Comparison of ENCODE assay signal across 8 cellular contexts in genomic region chr16:11639925-11640899, GRCh38. TPM values are rescaled to one million over a fixed set of nuclear protein-coding genes. Genes with fewer than 3 reads are reported as not detected.
DNase-seq lines count a peak whose midpoint lies in the region; ATAC-seq and TF ChIP-seq lines count a peak whose summit lies in the region.

No MANE protein-coding gene starts in this region.

- H3K27ac ChIP-seq in brain microvascular endothelial cell: peak overlapping the region; percentile 98

- no peak overlapping the region for H3K4me3 ChIP-seq in brain microvascular endothelial cell (ENCODE audit: low read depth, low read length)

- H3K27me3 ChIP-seq in brain microvascular endothelial cell (replicated peaks): no peaks in the 10 kb centered on the region

- in situ Hi-C loops in G401 (cut with HindIII; ENCODE audit: low sequenced_read_pairs): no loop called here
- in situ Hi-C loops in brain microvascular endothelial cell (cut with HindIII; ENCODE audit: low pct_ligation_motif_present, low sequenced_read_pairs): no loop called here

- ATAC-seq in sciatic nerve: peak; percentile 96
- no peak for ATAC-seq in HG03280 (IDR thresholded peaks at IDR 0.05; ENCODE audit: unreplicated experiment)
- no peak for ATAC-seq in HG02885 (IDR thresholded peaks at IDR 0.05; ENCODE audit: poor library complexity, unreplicated experiment)

- no peak for TF ChIP-seq CTCF in brain microvascular endothelial cell (IDR thresholded peaks at IDR 0.05; ENCODE audit: low read depth, low read length, missing control alignments)

- intact Hi-C loops in sciatic nerve (cut with DNase I): loop anchor here (5.0 kb wide), 3 partner anchors 108 to 243 kb away; no protein-coding TSS in a partner anchor

- H3K36me3 ChIP-seq in brain microvascular endothelial cell (replicated peaks): no peaks in the 10 kb centered on the region

- peak; percentile 61 for DNase-seq in G401 (ENCODE audit: low spot score)
- peak; percentile 99 for DNase-seq in NCI-H460 (ENCODE audit: extremely low read depth, low read depth)
- DNase-seq in brain microvascular endothelial cell: peak; percentile 97
- peak; percentile 69 for DNase-seq in iPS DF 19.7 (ENCODE audit: low read depth, low spot score)
- DNase-seq in sciatic nerve (ENCODE audit: low spot score): peak; percentile 87
- no peak for DNase-seq in NCI-H187 treated with DMSO at 0.1 percent for 48 hours (lab: John Stamatoyannopoulos, UW)

RNA-seq across cellular contexts. Expression of gene SNN, which starts 28.0 kb away (rescaled TPM):
- total RNA-seq in G401 (2014; rRNA removed; shearing (Covaris generic)): 18.2 and 28.1 TPM in 2 replicates
- 2.0 and 2.3 TPM in 2 replicates for total RNA-seq in NCI-H460 (2014; rRNA removed; shearing (Covaris generic))
- 3.4 and 5.1 TPM in 2 replicates for polyA plus RNA-seq in NCI-H460 (2014; cell fraction: nucleus; rRNA removed)
- total RNA-seq in sciatic nerve: 40.0 TPM

RNA-seq across cellular contexts. Expression of gene LITAF, which starts 53.5 kb away (rescaled TPM):
- total RNA-seq in G401 (2014; rRNA removed; shearing (Covaris generic)): 43.3 and 50.5 TPM in 2 replicates
- total RNA-seq in NCI-H460 (2014; rRNA removed; shearing (Covaris generic)): 58.2 and 63.5 TPM in 2 replicates
- polyA plus RNA-seq in NCI-H460 (2014; cell fraction: nucleus; rRNA removed): 37.6 and 42.7 TPM in 2 replicates
- total RNA-seq in sciatic nerve: 200 TPM
